Comparison of ENCODE assay signal across 20 cellular contexts in genomic region chr10:71819479-71819878, GRCh38. TPM values are rescaled to one million over a fixed set of nuclear protein-coding genes. Genes with fewer than 3 reads are reported as not detected.
DNase-seq lines count a peak whose midpoint lies in the region; ATAC-seq and TF ChIP-seq lines count a peak whose summit lies in the region.
"Had no signal": no experiment of that assay in that cellular context is flagged by ENCODE, and none has a peak within 500 bp of the region (broad histone marks: within the 10 kb centered on the region; RNA-seq: fewer than 3 reads in every experiment).

No MANE protein-coding gene starts in this region.

- H3K27me3 Mint-ChIP-seq in activated naive CD4-positive, alpha-beta T cell treated with anti-CD3 and anti-CD28 coated beads for 36 hours (ENCODE audit: low read depth) = no peaks in the 10 kb centered on the region
- H3K27me3 Mint-ChIP-seq in dendritic cell treated with granulocyte-macrophage colony-stimulating factor and Interleukin-4, amounts not matched to agents 40 ng/mL and 50 ng/mL, for 4 days = no peaks in the 10 kb centered on the region
- H3K27me3 Mint-ChIP-seq: CD4-positive, alpha-beta memory T cell had no signal

- H3K4me3 ChIP-seq in neutrophil (ENCODE audit: low read depth in 1 of 2, low read length in 1 of 2) (peak overlapping the region in 1 of 2 experiments; percentile 54), breast epithelium (no peak overlapping the region), GM23248 (no peak overlapping the region)
- H3K4me3 ChIP-seq: HAP-1, SJCRH30 had no signal

- H3K27me3 ChIP-seq in neutrophil = no peaks in the 10 kb centered on the region
- H3K27me3 ChIP-seq in breast epithelium = no peaks in the 10 kb centered on the region
- H3K27me3 ChIP-seq in GM23248 (replicated peaks; ENCODE audit: insufficient read depth) = no peaks in the 10 kb centered on the region
- H3K27me3 ChIP-seq: SJCRH30 had no signal

- no peak overlapping the region for H3K4me2 ChIP-seq in GM23248 (ENCODE audit: unreplicated experiment)

- peaks cover 96% of the 10 kb centered on the region for H3K36me3 ChIP-seq in neutrophil
- peaks cover 9% of the 10 kb centered on the region for H3K36me3 ChIP-seq in breast epithelium
- peaks cover 41% of the 10 kb centered on the region for H3K36me3 ChIP-seq in GM23248 (ENCODE audit: low read depth)

- H3K4me1 Mint-ChIP-seq in activated naive CD4-positive, alpha-beta T cell treated with anti-CD3 and anti-CD28 coated beads for 36 hours (ENCODE audit: low read depth) = peaks cover 8% of the 10 kb centered on the region
- peaks cover 98% of the 10 kb centered on the region for H3K4me1 Mint-ChIP-seq in dendritic cell treated with granulocyte-macrophage colony-stimulating factor and Interleukin-4, amounts not matched to agents 40 ng/mL and 50 ng/mL, for 4 days (ENCODE audit: low read depth)

- no peaks in the 10 kb centered on the region for H4K20me1 ChIP-seq in GM23248 (ENCODE audit: insufficient read depth)

- no peaks in the 10 kb centered on the region for H3K9me3 Mint-ChIP-seq in activated naive CD4-positive, alpha-beta T cell treated with anti-CD3 and anti-CD28 coated beads, Interleukin-2, amount 50 U/mL, for 72 hours
- no peaks in the 10 kb centered on the region for H3K9me3 Mint-ChIP-seq in activated naive CD4-positive, alpha-beta T cell treated with anti-CD3 and anti-CD28 coated beads for 36 hours
- H3K9me3 Mint-ChIP-seq in dendritic cell treated with granulocyte-macrophage colony-stimulating factor and Interleukin-4, amounts not matched to agents 40 ng/mL and 50 ng/mL, for 4 days = no peaks in the 10 kb centered on the region

- H3K4me3 Mint-ChIP-seq in activated naive CD4-positive, alpha-beta T cell treated with anti-CD3 and anti-CD28 coated beads for 36 hours = no peak overlapping the region
- no peak overlapping the region for H3K4me3 Mint-ChIP-seq in dendritic cell treated with granulocyte-macrophage colony-stimulating factor and Interleukin-4, amounts not matched to agents 40 ng/mL and 50 ng/mL, for 4 days
- H3K4me3 Mint-ChIP-seq: CD4-positive, alpha-beta memory T cell had no signal

- DNase-seq in activated naive CD4-positive, alpha-beta T cell treated with anti-CD3 and anti-CD28 coated beads, Interleukin-2, amount 50 U/mL, for 72 hours (ENCODE audit: low spot score in 2 of 2) = no peak
- no peak for DNase-seq in activated naive CD4-positive, alpha-beta T cell treated with anti-CD3 and anti-CD28 coated beads for 36 hours
- DNase-seq in breast epithelium (ENCODE audit: low spot score in 2 of 2) (no peak), GM23248 (no peak), NCI-H69 (lab: John Stamatoyannopoulos, UW) (no peak)
- DNase-seq: CD4-positive, alpha-beta memory T cell; DMS153; GDM1; MM.1S; NCI-H1092; NCI-H146; NCI-H2029 treated with DMSO at 0.1 percent for 48 hours; NCI-H2171 treated with DMSO at 0.1 percent for 48 hours; NCI-H446; NCI-H774; SJCRH30 had no signal

- in situ Hi-C loops in GM23248 (cut with MboI) = loop anchor here (10.0 kb wide), 1 partner anchor 495 kb away; no protein-coding TSS in a partner anchor

- no peak for TF ChIP-seq POLR2A in breast epithelium (IDR thresholded peaks at IDR 0.05)

- H3K36me3 Mint-ChIP-seq in activated naive CD4-positive, alpha-beta T cell treated with anti-CD3 and anti-CD28 coated beads, Interleukin-2, amount 50 U/mL, for 72 hours = peaks cover 0 to 6% of the 10 kb centered on the region in 2 donors
- H3K36me3 Mint-ChIP-seq in activated naive CD4-positive, alpha-beta T cell treated with anti-CD3 and anti-CD28 coated beads for 36 hours (ENCODE audit: low read depth) = peaks cover 19% of the 10 kb centered on the region
- peaks cover 100% of the 10 kb centered on the region for H3K36me3 Mint-ChIP-seq in dendritic cell treated with granulocyte-macrophage colony-stimulating factor and Interleukin-4, amounts not matched to agents 40 ng/mL and 50 ng/mL, for 4 days (ENCODE audit: low read depth)

- no peaks in the 10 kb centered on the region for H3K9me2 ChIP-seq in GM23248 (ENCODE audit: insufficient read depth)

- H3K9ac ChIP-seq in GM23248 = no peak overlapping the region

- no peaks in the 10 kb centered on the region for H3F3A ChIP-seq in GM23248 (ENCODE audit: insufficient read depth)

- intact Hi-C loops in activated naive CD4-positive, alpha-beta T cell treated with anti-CD3 and anti-CD28 coated beads for 36 hours (cut with micrococcal nuclease) = no loop called here
- intact Hi-C loops in dendritic cell treated with granulocyte-macrophage colony-stimulating factor and Interleukin-4, amounts not matched to agents 40 ng/mL and 50 ng/mL, for 4 days (cut with micrococcal nuclease) = loop anchor here (10.0 kb wide), 1 partner anchor 505 kb away; the partner anchor contains the start of gene SLC29A3
- intact Hi-C loops in breast epithelium (cut with DNase I; ENCODE audit: low total_unique reads) = loop anchor here (10.0 kb wide), 1 partner anchor 445 kb away; no protein-coding TSS in a partner anchor

- TF ChIP-seq CTCF in neutrophil (IDR thresholded peaks at IDR 0.05) = no peak
- TF ChIP-seq CTCF in breast epithelium (IDR thresholded peaks at IDR 0.05) = no peak

- H3K4me1 ChIP-seq in neutrophil (ENCODE audit: control insufficient read depth in 1 of 2, insufficient read depth in 1 of 2, low read depth in 1 of 2, low read length in 1 of 2) (peaks cover 100% of the 10 kb centered on the region in 2 experiments), breast epithelium (no peaks in the 10 kb centered on the region), GM23248 (ENCODE audit: insufficient read depth) (no peaks in the 10 kb centered on the region)
- H3K4me1 ChIP-seq: HAP-1, SJCRH30 had no signal

- H3K27ac Mint-ChIP-seq in activated naive CD4-positive, alpha-beta T cell treated with anti-CD3 and anti-CD28 coated beads, Interleukin-2, amount 50 U/mL, for 72 hours = peak overlapping the region; percentile 38 to 68
- no peak overlapping the region for H3K27ac Mint-ChIP-seq in activated naive CD4-positive, alpha-beta T cell treated with anti-CD3 and anti-CD28 coated beads for 36 hours
- peak overlapping the region; percentile 79 for H3K27ac Mint-ChIP-seq in dendritic cell treated with granulocyte-macrophage colony-stimulating factor and Interleukin-4, amounts not matched to agents 40 ng/mL and 50 ng/mL, for 4 days

- H3K9me3 ChIP-seq in neutrophil = no peaks in the 10 kb centered on the region
- no peaks in the 10 kb centered on the region for H3K9me3 ChIP-seq in breast epithelium
- H3K9me3 ChIP-seq in GM23248 (ENCODE audit: low read depth) = no peaks in the 10 kb centered on the region
- H3K9me3 ChIP-seq: HAP-1, SJCRH30 had no signal

- no peak for ATAC-seq in activated naive CD4-positive, alpha-beta T cell treated with anti-CD3 and anti-CD28 coated beads, Interleukin-2, amount 50 U/mL, for 72 hours

- peak overlapping the region; percentile 92 for H3K27ac ChIP-seq in neutrophil
- peak overlapping the region; percentile 34 for H3K27ac ChIP-seq in temporal lobe (ENCODE audit: low read depth, low read length)
- no peak overlapping the region for H3K27ac ChIP-seq in breast epithelium
- H3K27ac ChIP-seq in GM23248 = no peak overlapping the region
- H3K27ac ChIP-seq: SJCRH30 had no signal

- H3K79me2 ChIP-seq in GM23248 (ENCODE audit: insufficient read depth) = no peaks in the 10 kb centered on the region

- H2AFZ ChIP-seq in GM23248 = no peak overlapping the region

- WGBS in GM23248 (ENCODE audit: low coverage in 1 of 2, low lambda C conversion rate in 2 of 2, missing lambda C conversion rate in 2 of 2), 2 experiments = 91 to 94% methylated on average over 16 of the region's 16 CpGs

- CTCF ChIA-PET in activated naive CD4-positive, alpha-beta T cell treated with anti-CD3 and anti-CD28 coated beads for 36 hours (lab: Charles Lee) = interaction anchor here (0.5 to 1.2 kb wide), 5 partner anchors 11 to 145 kb away, joined by 3 to 5 read pairs (median 4); partner anchors contain the start of gene CHST3

RNA-seq across cellular contexts. Expression of gene PSAP, which starts 31.6 kb away (rescaled TPM):
- total RNA-seq in activated naive CD4-positive, alpha-beta T cell treated with anti-CD3 and anti-CD28 coated beads, Interleukin-2, amount 50 U/mL, for 72 hours = 100 to 1,000 TPM; 128 to 165 TPM
- 100 to 1,000 TPM; 129 to 133 TPM for total RNA-seq in activated naive CD4-positive, alpha-beta T cell treated with anti-CD3 and anti-CD28 coated beads for 36 hours
- total RNA-seq in temporal lobe (428 TPM), breast epithelium (1,000 to 10,000 TPM in 1 of 3 donors, 100 to 1,000 TPM in 2; 623 to 1,873 (median 945) TPM)
- 665 and 715 TPM in 2 replicates for total RNA-seq in GM23248 (2014; rRNA removed; shearing (Covaris generic))
- polyA plus RNA-seq in GM23248 (2016; fragmentation: Nextera tagmentation; extraction: Ambion mirVana) = 1,142 and 1,168 TPM in 2 replicates

RNA-seq across cellular contexts. Expression of gene VSIR, which starts 46.2 kb away (rescaled TPM):
- total RNA-seq in activated naive CD4-positive, alpha-beta T cell treated with anti-CD3 and anti-CD28 coated beads, Interleukin-2, amount 50 U/mL, for 72 hours = 100 to 1,000 TPM in 1 of 2 donors, 10 to 100 TPM in 1; 54.5 to 126 TPM
- 10 to 100 TPM; 52.0 to 55.5 TPM for total RNA-seq in activated naive CD4-positive, alpha-beta T cell treated with anti-CD3 and anti-CD28 coated beads for 36 hours
- total RNA-seq in temporal lobe (5.4 TPM), breast epithelium (10 to 100 TPM; 33.4 to 58.7 (median 34.7) TPM)
- total RNA-seq in GM23248 (2014; rRNA removed; shearing (Covaris generic)) = 60.8 and 81.6 TPM in 2 replicates
- 152 and 153 TPM in 2 replicates for polyA plus RNA-seq in GM23248 (2016; fragmentation: Nextera tagmentation; extraction: Ambion mirVana)

Comparison
In these comparisons a context has a peak if more than half of its experiments do, and no peak if none do; other contexts are left out.
1. H3K27ac ChIP-seq: peak in neutrophil (single experiment) and temporal lobe (single experiment); none in breast epithelium (0 of 2) and GM23248 (single experiment).